ENCODE assay signal across 8 cellular contexts in the genomic region with DNA sequence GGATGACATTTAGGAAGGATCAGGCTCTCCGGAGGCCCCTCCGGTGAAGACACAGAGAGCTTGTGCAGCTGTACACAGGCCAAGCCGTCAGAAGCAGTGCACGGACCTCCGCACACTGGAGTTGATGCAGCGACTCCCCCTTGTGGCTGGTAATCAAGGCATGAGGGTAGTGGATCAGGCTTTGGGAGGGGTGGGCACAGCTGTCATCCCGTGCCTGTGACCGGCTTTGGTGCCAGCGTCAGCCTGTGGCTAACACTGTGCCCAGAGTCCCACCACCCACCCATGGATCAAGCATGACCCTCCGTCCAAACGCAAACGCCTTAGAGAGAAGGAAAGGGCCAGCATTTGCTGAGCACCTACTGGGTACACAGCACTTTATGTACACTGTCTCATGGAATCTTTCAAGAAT.
DNase-seq lines count a peak whose midpoint lies in the region; ATAC-seq and TF ChIP-seq lines count a peak whose summit lies in the region.

No MANE protein-coding gene starts in this region.

- DNase-seq in NOMO-1 treated with DMSO at 0.1 percent for 48 hours (lab: John Stamatoyannopoulos, UW; ENCODE audit: unreplicated experiment) (peak; percentile 19), NOMO-1 treated with dmso at 0.1 percent for 144 hours (lab: John Stamatoyannopoulos, UW; ENCODE audit: unreplicated experiment) (no peak), MV-4-11 (lab: John Stamatoyannopoulos, UW) (peak; percentile 36), ecto neural progenitor cell (ENCODE audit: low spot score) (peak; percentile 84), medulla oblongata (ENCODE audit: extremely low spot score) (peak; percentile 47)
- peak; percentile 46 for DNase-seq in stimulated activated naive CD8-positive, alpha-beta T cell treated with anti-CD3 and anti-CD28 coated beads, Interleukin-15, Interleukin-2, amounts not matched to agents 100 U/mL and 50 U/mL, for 24 hours

- peak; percentile 62 for ATAC-seq in stimulated activated naive CD8-positive, alpha-beta T cell treated with anti-CD3 and anti-CD28 coated beads, Interleukin-15, Interleukin-2, amounts not matched to agents 100 U/mL and 50 U/mL, for 24 hours
- no peak for ATAC-seq in HG03175 (IDR thresholded peaks at IDR 0.05; ENCODE audit: unreplicated experiment)

- H3K4me3 ChIP-seq in WI38 (ENCODE audit: low read depth, low read length) = no peak overlapping the region

- peak; percentile 65; the same call in 1 of the 2 replicates for TF ChIP-seq CTCF in WI38 (IDR thresholded peaks at IDR 0.05; ENCODE audit: low read depth, low read length)
